7 cellular contexts compared by ENCODE assay signal in the genomic region with DNA sequence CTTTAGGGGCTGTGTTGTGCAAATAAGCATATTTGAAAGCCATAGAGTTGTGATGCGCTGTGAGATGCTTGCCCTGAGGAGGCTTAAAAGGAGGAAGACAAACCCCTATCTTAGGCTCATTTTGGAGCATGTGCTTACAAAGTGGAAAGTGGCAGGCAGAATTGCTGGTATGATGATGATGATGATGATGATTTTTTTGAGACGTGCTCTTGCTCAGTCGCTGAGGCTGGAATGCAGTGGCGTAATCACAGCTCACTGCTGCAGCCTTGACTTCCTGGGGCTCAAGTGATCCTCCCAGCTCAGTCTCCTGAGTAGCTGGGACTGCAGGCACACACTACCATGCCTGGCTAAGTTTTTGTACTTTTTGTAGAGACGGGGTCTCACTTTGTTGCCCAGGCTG. TPM values are rescaled to one million over a fixed set of nuclear protein-coding genes. Genes with fewer than 3 reads are reported as not detected.
DNase-seq lines count a peak whose midpoint lies in the region; ATAC-seq, FAIRE-seq and TF ChIP-seq lines count a peak whose summit lies in the region.

No MANE protein-coding gene starts in this region.

- H3K27me3 Mint-ChIP-seq in T-helper 1 cell treated with Interleukin-12 subunit alpha and Interleukin-12 subunit beta and Interleukin-4 antibody, amounts not matched to agents 30 μg/mL and 1 μg/mL, for 36 hours (ENCODE audit: low read depth) = no peaks in the 10 kb centered on the region

- DNase-seq in HK-2 (ENCODE audit: unreplicated experiment) (peak; percentile 48), esophagus muscularis mucosa (ENCODE audit: extremely low spot score) (no peak), retinal pigment epithelial cell (ENCODE audit: low read depth) (no peak), prostate gland (ENCODE audit: low spot score) (no peak), urothelium cell line (ENCODE audit: low spot score) (no peak)

- H3K4me1 ChIP-seq in esophagus muscularis mucosa = peaks cover 35 to 56% (median 52%) of the 10 kb centered on the region in 4 donors
- peaks cover 6% of the 10 kb centered on the region for H3K4me1 ChIP-seq in prostate gland (replicated peaks)

- ATAC-seq in HG03342 (IDR thresholded peaks at IDR 0.05; ENCODE audit: unreplicated experiment) = no peak

- no peak for TF ChIP-seq POLR2A in esophagus muscularis mucosa (IDR thresholded peaks at IDR 0.05; ENCODE audit: low read depth)
- no peak for TF ChIP-seq POLR2A in prostate gland (IDR thresholded peaks at IDR 0.05)

- 28% methylated on average over 5 of the region's 5 CpGs for WGBS in esophagus muscularis mucosa
- 42% methylated on average over 5 of the region's 5 CpGs for WGBS in prostate gland

- no peaks in the 10 kb centered on the region for H3K27me3 ChIP-seq in esophagus muscularis mucosa
- no peaks in the 10 kb centered on the region for H3K27me3 ChIP-seq in prostate gland (replicated peaks; ENCODE audit: insufficient read depth)

- H3K4me3 Mint-ChIP-seq in T-helper 1 cell treated with Interleukin-12 subunit alpha and Interleukin-12 subunit beta and Interleukin-4 antibody, amounts not matched to agents 30 μg/mL and 1 μg/mL, for 36 hours = peak overlapping the region; percentile 94

- peak overlapping the region; percentile 71 to 87 (median 76) for H3K4me3 ChIP-seq in esophagus muscularis mucosa
- H3K4me3 ChIP-seq in retinal pigment epithelial cell (ENCODE audit: low read length) = peak overlapping the region; percentile 92
- peak overlapping the region in 1 of 2 donors; percentile 82 for H3K4me3 ChIP-seq in prostate gland

- peak overlapping the region; percentile 99 for H3K27ac Mint-ChIP-seq in T-helper 1 cell treated with Interleukin-12 subunit alpha and Interleukin-12 subunit beta and Interleukin-4 antibody, amounts not matched to agents 30 μg/mL and 1 μg/mL, for 36 hours

- H3K27ac ChIP-seq in esophagus muscularis mucosa (replicated peaks in 1 of 4) (peak overlapping the region; percentile 95 to 97 (median 96)), prostate gland (no peak overlapping the region)

- FAIRE-seq in urothelium cell line (lab: Jason Lieb, UNC) = no peak

- peaks cover 39% of the 10 kb centered on the region for H3K4me1 Mint-ChIP-seq in T-helper 1 cell treated with Interleukin-12 subunit alpha and Interleukin-12 subunit beta and Interleukin-4 antibody, amounts not matched to agents 30 μg/mL and 1 μg/mL, for 36 hours (ENCODE audit: low read depth)

- H3K9me3 Mint-ChIP-seq in T-helper 1 cell treated with Interleukin-12 subunit alpha and Interleukin-12 subunit beta and Interleukin-4 antibody, amounts not matched to agents 30 μg/mL and 1 μg/mL, for 36 hours = no peaks in the 10 kb centered on the region

- no peak for TF ChIP-seq CTCF in esophagus muscularis mucosa (IDR thresholded peaks at IDR 0.05)
- no peak for TF ChIP-seq CTCF in retinal pigment epithelial cell (conservative IDR thresholded peaks at IDR 0.05; ENCODE audit: low read depth, low read length)
- no peak for TF ChIP-seq CTCF in prostate gland (IDR thresholded peaks at IDR 0.05)

- H3K36me3 Mint-ChIP-seq in T-helper 1 cell treated with Interleukin-12 subunit alpha and Interleukin-12 subunit beta and Interleukin-4 antibody, amounts not matched to agents 30 μg/mL and 1 μg/mL, for 36 hours (ENCODE audit: low read depth) = peaks cover 28% of the 10 kb centered on the region

- H3K9me3 ChIP-seq in esophagus muscularis mucosa = no peaks in the 10 kb centered on the region
- no peaks in the 10 kb centered on the region for H3K9me3 ChIP-seq in prostate gland

- H3K36me3 ChIP-seq in esophagus muscularis mucosa = peaks cover 12 to 21% (median 17%) of the 10 kb centered on the region in 4 donors
- no peaks in the 10 kb centered on the region for H3K36me3 ChIP-seq in prostate gland

- TF ChIP-seq EP300 in esophagus muscularis mucosa (IDR thresholded peaks at IDR 0.05) = no peak

- intact Hi-C loops in esophagus muscularis mucosa (cut with DNase I) = no loop called here
- intact Hi-C loops in prostate gland (cut with DNase I) = no loop called here

RNA-seq across cellular contexts. Expression of a gene that starts 1.7 kb away (rescaled TPM):
- 10 to 100 TPM; 41.1 to 72.6 (median 62.2) TPM for total RNA-seq in esophagus muscularis mucosa
- 10 to 100 TPM; 46.3 to 95.2 TPM for total RNA-seq in prostate gland

RNA-seq across cellular contexts. Expression of a gene that starts 9.7 kb away (rescaled TPM):
- total RNA-seq in esophagus muscularis mucosa (10 to 100 TPM; 27.6 to 32.1 (median 29.5) TPM), prostate gland (10 to 100 TPM; 35.3 to 81.7 TPM)

Comparison
In these comparisons a context has a peak if more than half of its experiments do, and no peak if none do; other contexts are left out.
1. H3K27ac ChIP-seq: peak in esophagus muscularis mucosa (4 of 4); none in prostate gland (0 of 2).